Comparison of ENCODE assay signal across 8 cellular contexts in the genomic region with DNA sequence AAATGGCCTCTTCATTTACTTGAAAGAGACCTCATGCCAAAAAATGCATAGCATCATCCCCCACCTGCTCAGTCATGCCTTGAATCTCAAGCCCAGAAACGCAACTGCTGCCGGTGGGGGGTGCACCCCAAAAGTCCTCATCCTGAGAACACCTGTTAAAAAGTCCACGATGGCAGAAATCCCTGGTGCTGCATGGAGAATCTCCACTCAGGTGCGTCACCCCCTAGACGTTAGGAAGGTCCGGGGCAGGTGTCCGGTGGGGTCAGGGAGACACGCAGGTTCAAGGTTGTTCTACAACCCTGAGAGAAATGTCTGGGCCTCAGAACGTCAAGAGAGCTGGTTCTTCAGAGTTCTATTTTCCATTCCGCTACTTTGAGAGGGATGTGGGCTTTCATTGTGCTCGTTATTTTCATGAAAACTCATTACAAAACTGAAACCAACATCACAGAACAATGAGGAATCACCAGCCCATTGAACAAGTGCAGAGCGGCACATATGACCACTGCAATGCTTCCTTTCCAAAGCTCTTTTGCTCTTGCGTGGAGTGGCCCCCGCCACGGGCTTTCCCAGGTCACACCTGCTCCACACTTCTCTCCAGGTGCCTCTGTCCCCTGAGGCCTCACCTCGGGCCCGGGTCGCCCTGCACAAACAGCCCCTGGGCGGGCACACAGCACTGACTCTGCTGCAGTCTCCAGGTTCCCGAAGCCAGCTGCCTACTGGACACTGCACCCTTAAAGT.
A peak's percentile ranks its signal among the peaks of the same experiment; 100 is the strongest.
DNase-seq lines count a peak whose midpoint lies in the region; ATAC-seq, FAIRE-seq and TF ChIP-seq lines count a peak whose summit lies in the region.

No MANE protein-coding gene starts in this region.

- H2AFZ ChIP-seq in Loucy (ENCODE audit: low read length) = peak overlapping the region; percentile 22; the same call in 1 of the 2 replicates
- H2AFZ ChIP-seq in astrocyte (ENCODE audit: low read depth, low read length) = no peak overlapping the region

- H4K20me1 ChIP-seq in Loucy (ENCODE audit: insufficient read depth, low read length, poor library complexity, severe bottlenecking) (no peaks in the 10 kb centered on the region), astrocyte (ENCODE audit: insufficient read depth, low read length) (no peaks in the 10 kb centered on the region)

- no peak for FAIRE-seq in astrocyte (lab: Jason Lieb, UNC)

- H3K36me3 Mint-ChIP-seq in astrocyte (ENCODE audit: low read depth, unreplicated experiment) = no peaks in the 10 kb centered on the region

- H3K9ac ChIP-seq in Loucy (ENCODE audit: low read depth, low read length, poor library complexity, severe bottlenecking) = peak overlapping the region; percentile 10
- peak overlapping the region; percentile 60 for H3K9ac ChIP-seq in astrocyte (ENCODE audit: low read length)
- H3K9ac ChIP-seq in mucosa of rectum (ENCODE audit: low read depth in 1 of 2, low read length in 2 of 2) = no peak overlapping the region

- intact Hi-C loops in uterus (cut with DNase I; ENCODE audit: low total_unique reads) = no loop called here

- H3K4me3 ChIP-seq in Loucy (ENCODE audit: low read length, poor library complexity, severe bottlenecking) (no peak overlapping the region), astrocyte (ENCODE audit: insufficient read depth, low read depth, low read length) (no peak overlapping the region), mucosa of rectum (ENCODE audit: low read length in 2 of 2) (peak overlapping the region in 1 of 2 donors; percentile 40), uterus (no peak overlapping the region)

- peak overlapping the region; percentile 14 for H3K4me3 Mint-ChIP-seq in astrocyte (ENCODE audit: unreplicated experiment)

- TF ChIP-seq CTCF in GM12873 (IDR thresholded peaks at IDR 0.05; ENCODE audit: insufficient read depth, low read depth, low read length, missing control alignments) (peak; percentile 13), Loucy (conservative IDR thresholded peaks at IDR 0.05; ENCODE audit: low read length) (no peak), astrocyte (IDR thresholded peaks at IDR 0.05; ENCODE audit: insufficient read depth, low read depth, low read length) (no peak), uterus (IDR thresholded peaks at IDR 0.05) (no peak)

- H3K9me3 Mint-ChIP-seq in astrocyte (ENCODE audit: unreplicated experiment) = no peaks in the 10 kb centered on the region

- no peaks in the 10 kb centered on the region for H3K9me2 ChIP-seq in Loucy (replicated peaks; ENCODE audit: low read depth, low read length)

- no peaks in the 10 kb centered on the region for H3K79me2 ChIP-seq in Loucy (ENCODE audit: insufficient read depth, low read length)
- no peaks in the 10 kb centered on the region for H3K79me2 ChIP-seq in astrocyte (ENCODE audit: insufficient read depth, low read length)

- peak overlapping the region; percentile 90 for H3K27ac Mint-ChIP-seq in astrocyte (ENCODE audit: unreplicated experiment)

- H3K4me1 ChIP-seq in Loucy (ENCODE audit: insufficient read depth, low read length, poor library complexity, severe bottlenecking) = peaks cover 37% of the 10 kb centered on the region
- H3K4me1 ChIP-seq in astrocyte (ENCODE audit: insufficient read depth, low read length) = peaks cover 22% of the 10 kb centered on the region
- peaks cover 10 to 12% of the 10 kb centered on the region in 2 donors for H3K4me1 ChIP-seq in mucosa of rectum (ENCODE audit: control insufficient read depth in 2 of 2, insufficient read depth in 2 of 2, low read length in 2 of 2)
- H3K4me1 ChIP-seq in uterus = peaks cover 0 to 5% of the 10 kb centered on the region in 2 donors

- DNase-seq in astrocyte (ENCODE audit: low read depth) = no peak
- no peak for DNase-seq in uterus
- DNase-seq in caudate nucleus (lab: John Stamatoyannopoulos, UW) = no peak
- no peak for DNase-seq in HPDE6-E6E7 (ENCODE audit: extremely low spot score)

- no peak for TF ChIP-seq POLR2A in uterus (IDR thresholded peaks at IDR 0.05)

- H3K27ac ChIP-seq in astrocyte (ENCODE audit: low read depth, low read length) (peak overlapping the region; percentile 78), mucosa of rectum (ENCODE audit: low read depth in 2 of 2, low read length in 2 of 2) (peak overlapping the region; percentile 59 to 63), uterus (peak overlapping the region; percentile 58 to 83), caudate nucleus (ENCODE audit: low read depth, low read length) (no peak overlapping the region)

- H3K27me3 ChIP-seq in Loucy (ENCODE audit: insufficient read depth, low read length, poor library complexity, severe bottlenecking) = no peaks in the 10 kb centered on the region
- H3K27me3 ChIP-seq in astrocyte (ENCODE audit: insufficient read depth, low read length) = no peaks in the 10 kb centered on the region
- no peaks in the 10 kb centered on the region for H3K27me3 ChIP-seq in mucosa of rectum (ENCODE audit: control insufficient read depth in 2 of 2, insufficient read depth in 2 of 2, low read length in 2 of 2)
- no peaks in the 10 kb centered on the region for H3K27me3 ChIP-seq in uterus

- H3K9me3 ChIP-seq in Loucy (ENCODE audit: insufficient read depth, low read depth, low read length) = no peaks in the 10 kb centered on the region
- no peaks in the 10 kb centered on the region for H3K9me3 ChIP-seq in astrocyte (ENCODE audit: insufficient read depth, low read depth, low read length)
- no peaks in the 10 kb centered on the region for H3K9me3 ChIP-seq in mucosa of rectum (ENCODE audit: control insufficient read depth in 2 of 2, low read length in 2 of 2)
- no peaks in the 10 kb centered on the region for H3K9me3 ChIP-seq in uterus

- H3K27me3 Mint-ChIP-seq in astrocyte (ENCODE audit: low read depth, unreplicated experiment) = no peaks in the 10 kb centered on the region

- ATAC-seq in GM21526 (IDR thresholded peaks at IDR 0.05; ENCODE audit: low FRiP score, unreplicated experiment) = peak; percentile 68

- H3K4me2 ChIP-seq in Loucy (ENCODE audit: low read depth, low read length, poor library complexity, severe bottlenecking) (peak overlapping the region; percentile 16), astrocyte (ENCODE audit: low read length) (peak overlapping the region; percentile 73)

- H3K36me3 ChIP-seq in Loucy (ENCODE audit: insufficient read depth, low read length) (no peaks in the 10 kb centered on the region), astrocyte (ENCODE audit: insufficient read depth, low read length) (no peaks in the 10 kb centered on the region), mucosa of rectum (ENCODE audit: control insufficient read depth in 2 of 2, insufficient read depth in 2 of 2, low read length in 2 of 2) (no peaks in the 10 kb centered on the region), uterus (no peaks in the 10 kb centered on the region)

- H3F3A ChIP-seq in Loucy (ENCODE audit: low read depth) = no peaks in the 10 kb centered on the region

- H3K4me1 Mint-ChIP-seq in astrocyte (ENCODE audit: low read depth, unreplicated experiment) = peaks cover 29% of the 10 kb centered on the region

Comparison
In these comparisons a context has a peak if more than half of its experiments do, and no peak if none do; other contexts are left out.
1. H3K9ac ChIP-seq: peak in Loucy (single experiment) and astrocyte (single experiment); none in mucosa of rectum (0 of 2).